ENCODE assay signal across 8 cellular contexts in the genomic region with DNA sequence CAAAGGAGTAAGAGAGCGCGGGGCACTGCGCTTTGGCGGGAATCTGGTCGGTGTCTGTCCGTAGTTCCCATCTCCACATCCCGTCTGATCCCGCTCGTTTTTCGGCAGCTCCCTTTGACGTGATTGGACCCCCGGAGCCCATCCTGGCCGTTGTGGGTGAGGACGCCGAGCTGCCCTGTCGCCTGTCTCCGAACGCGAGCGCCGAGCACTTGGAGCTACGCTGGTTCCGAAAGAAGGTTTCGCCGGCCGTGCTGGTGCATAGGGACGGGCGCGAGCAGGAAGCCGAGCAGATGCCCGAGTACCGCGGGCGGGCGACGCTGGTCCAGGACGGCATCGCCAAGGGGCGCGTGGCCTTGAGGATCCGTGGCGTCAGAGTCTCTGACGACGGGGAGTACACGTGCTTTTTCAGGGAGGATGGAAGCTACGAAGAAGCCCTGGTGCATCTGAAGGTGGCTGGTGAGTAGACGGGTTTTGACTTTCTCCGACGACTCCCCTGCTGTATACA. TPM values are rescaled to one million over a fixed set of nuclear protein-coding genes. Genes with fewer than 3 reads are reported as not detected.
DNase-seq lines count a peak whose midpoint lies in the region; ATAC-seq and TF ChIP-seq lines count a peak whose summit lies in the region.
"Had no signal": no experiment of that assay in that cellular context is flagged by ENCODE, and none has a peak within 500 bp of the region (broad histone marks: within the 10 kb centered on the region; RNA-seq: fewer than 3 reads in every experiment).

No MANE protein-coding gene starts in this region.

- H3K27ac ChIP-seq in HL-60 (replicated peaks) (no peak overlapping the region), upper lobe of left lung (no peak overlapping the region)

- H3K9me3 ChIP-seq in upper lobe of left lung = no peaks in the 10 kb centered on the region

- H3K36me3 ChIP-seq in upper lobe of left lung = no peaks in the 10 kb centered on the region

- TF ChIP-seq CTCF in HL-60 (IDR thresholded peaks at IDR 0.05; ENCODE audit: insufficient read depth, low read length) = no peak
- TF ChIP-seq CTCF in epithelial cell of proximal tubule (conservative IDR thresholded peaks at IDR 0.05; ENCODE audit: low read depth, low read length) = no peak
- no peak for TF ChIP-seq CTCF in nephron (IDR thresholded peaks at IDR 0.05; ENCODE audit: unreplicated experiment in 3 of 3)
- no peak for TF ChIP-seq CTCF in upper lobe of left lung (IDR thresholded peaks at IDR 0.05)

- WGBS in upper lobe of left lung, 2 donors = 15 to 20% methylated on average over 17 to 40 of the region's 49 CpGs

- peaks cover 44% of the 10 kb centered on the region for H3K27me3 Mint-ChIP-seq in activated CD4-positive, alpha-beta memory T cell treated with anti-CD3 and anti-CD28 coated beads, Interleukin-2, amount 10 ng/mL, durations not matched to agents 7 days and 5 days
- peaks cover 58% of the 10 kb centered on the region for H3K27me3 Mint-ChIP-seq in nephron (ENCODE audit: low read depth)

- H3K9me3 Mint-ChIP-seq in activated CD4-positive, alpha-beta memory T cell treated with anti-CD3 and anti-CD28 coated beads, Interleukin-2, amount 10 ng/mL, durations not matched to agents 7 days and 5 days = no peaks in the 10 kb centered on the region
- no peaks in the 10 kb centered on the region for H3K9me3 Mint-ChIP-seq in nephron

- DNase-seq in HL-60 (ENCODE audit: low read depth in 1 of 2, low spot score in 1 of 2) = peak in 1 of 2 experiments; percentile 3
- peak; percentile 31 for DNase-seq in activated CD4-positive, alpha-beta memory T cell treated with anti-CD3 and anti-CD28 coated beads, Interleukin-2, amount 10 ng/mL, durations not matched to agents 7 days and 5 days
- no peak for DNase-seq in epithelial cell of proximal tubule (ENCODE audit: low read depth)
- peak; percentile 23 to 86 for DNase-seq in upper lobe of left lung
- no peak for DNase-seq in T1000 (lab: John Stamatoyannopoulos, UW)

- peaks cover 21% of the 10 kb centered on the region for H3K4me1 Mint-ChIP-seq in activated CD4-positive, alpha-beta memory T cell treated with anti-CD3 and anti-CD28 coated beads, Interleukin-2, amount 10 ng/mL, durations not matched to agents 7 days and 5 days
- H3K4me1 Mint-ChIP-seq in nephron = peaks cover 8% of the 10 kb centered on the region

- CTCF ChIA-PET in activated CD4-positive, alpha-beta memory T cell treated with anti-CD3 and anti-CD28 coated beads, Interleukin-2, amount 10 ng/mL, durations not matched to agents 7 days and 5 days (lab: Charles Lee) = interaction anchor here (0.6 to 1.4 kb wide), 2 partner anchors 36 to 160 kb away, joined by 3 to 4 read pairs; partner anchors contain the start of gene HMGN4

- ATAC-seq in upper lobe of left lung (ENCODE audit: low FRiP score in 2 of 2) (peak; percentile 55 to 68), GM21447 (IDR thresholded peaks at IDR 0.05; ENCODE audit: unreplicated experiment) (no peak)

- H3K4me3 ChIP-seq in HL-60 (replicated peaks; ENCODE audit: insufficient read depth, low read length) (peak overlapping the region; percentile 18), epithelial cell of proximal tubule (ENCODE audit: low read depth, low read length) (peak overlapping the region; percentile 30), upper lobe of left lung (peak overlapping the region in 3 of 4 donors; percentile 18 to 37 (median 34))

- peaks cover 9 to 11% (median 9%) of the 10 kb centered on the region in 4 donors for H3K4me1 ChIP-seq in upper lobe of left lung

- TF ChIP-seq EP300 in upper lobe of left lung (IDR thresholded peaks at IDR 0.05) = no peak

- TF ChIP-seq POLR2A in upper lobe of left lung (IDR thresholded peaks at IDR 0.05) = no peak

- H3K4me3 Mint-ChIP-seq in activated CD4-positive, alpha-beta memory T cell treated with anti-CD3 and anti-CD28 coated beads, Interleukin-2, amount 10 ng/mL, durations not matched to agents 7 days and 5 days = peak overlapping the region; percentile 60
- peak overlapping the region; percentile 58 to 71 (median 61) for H3K4me3 Mint-ChIP-seq in nephron

- H3K27me3 ChIP-seq in HL-60 (ENCODE audit: insufficient read depth, poor library complexity, severe bottlenecking) (peaks cover 17% of the 10 kb centered on the region), upper lobe of left lung (peaks cover 0 to 16% (median 2%) of the 10 kb centered on the region in 4 donors)

- H3K27ac Mint-ChIP-seq in activated CD4-positive, alpha-beta memory T cell treated with anti-CD3 and anti-CD28 coated beads, Interleukin-2, amount 10 ng/mL, durations not matched to agents 7 days and 5 days = no peak overlapping the region
- no peak overlapping the region for H3K27ac Mint-ChIP-seq in nephron

- peaks cover 2% of the 10 kb centered on the region for H3K36me3 Mint-ChIP-seq in activated CD4-positive, alpha-beta memory T cell treated with anti-CD3 and anti-CD28 coated beads, Interleukin-2, amount 10 ng/mL, durations not matched to agents 7 days and 5 days (ENCODE audit: low read depth)
- no peaks in the 10 kb centered on the region for H3K36me3 Mint-ChIP-seq in nephron (ENCODE audit: low read depth)

- POLR2A ChIA-PET in activated CD4-positive, alpha-beta memory T cell treated with anti-CD3 and anti-CD28 coated beads, Interleukin-2, amount 10 ng/mL, durations not matched to agents 7 days and 5 days (lab: Charles Lee) = interaction anchor here (0.9 to 1.6 kb wide), 5 partner anchors 12 to 137 kb away, joined by 3 to 7 read pairs (median 3); partner anchors contain the start of gene HMGN4

RNA-seq across cellular contexts. Expression of gene BTN1A1, which starts 1.4 kb away (rescaled TPM):
- total RNA-seq in activated CD4-positive, alpha-beta memory T cell treated with anti-CD3 and anti-CD28 coated beads, Interleukin-2, amount 10 ng/mL, durations not matched to agents 7 days and 5 days = not detected
- total RNA-seq in epithelial cell of proximal tubule (0.14 TPM in 1 of 2 replicates, not detected in the other), upper lobe of left lung (not detected)
- total RNA-seq: T-helper 1 cell treated with Interleukin-12 subunit alpha and Interleukin-12 subunit beta and Interleukin-4 antibody, amounts not matched to agents 30 ng/mL and 1 ng/mL, for 36 hours had no signal

RNA-seq across cellular contexts. Expression of gene HMGN4, which starts 36.6 kb away (rescaled TPM):
- 100 to 1,000 TPM; 108 to 109 TPM for total RNA-seq in activated CD4-positive, alpha-beta memory T cell treated with anti-CD3 and anti-CD28 coated beads, Interleukin-2, amount 10 ng/mL, durations not matched to agents 7 days and 5 days
- 60.4 and 94.7 TPM in 2 replicates for total RNA-seq in epithelial cell of proximal tubule
- total RNA-seq in upper lobe of left lung = 10 to 100 TPM; 35.6 to 76.7 (median 45.5) TPM

RNA-seq across cellular contexts. Expression of gene BTN2A1, which starts 43.8 kb away (rescaled TPM):
- 10 to 100 TPM; 28.2 to 31.0 TPM for total RNA-seq in activated CD4-positive, alpha-beta memory T cell treated with anti-CD3 and anti-CD28 coated beads, Interleukin-2, amount 10 ng/mL, durations not matched to agents 7 days and 5 days
- total RNA-seq in epithelial cell of proximal tubule (6.0 and 6.1 TPM in 2 replicates), upper lobe of left lung (10 to 100 TPM; 17.2 to 34.6 (median 21.2) TPM)

Comparison
In these comparisons a context has a peak if more than half of its experiments do, and no peak if none do; other contexts are left out.
1. DNase-seq: peak in activated CD4-positive, alpha-beta memory T cell treated with anti-CD3 and anti-CD28 coated beads, Interleukin-2, amount 10 ng/mL, durations not matched to agents 7 days and 5 days (single experiment) and upper lobe of left lung (2 of 2); none in epithelial cell of proximal tubule (single experiment) and T1000 (single experiment).
2. Peak in every context shown above with its lines, with median percentiles within 50 percentile points of each other: H3K4me3 ChIP-seq.